In the genomic region with DNA sequence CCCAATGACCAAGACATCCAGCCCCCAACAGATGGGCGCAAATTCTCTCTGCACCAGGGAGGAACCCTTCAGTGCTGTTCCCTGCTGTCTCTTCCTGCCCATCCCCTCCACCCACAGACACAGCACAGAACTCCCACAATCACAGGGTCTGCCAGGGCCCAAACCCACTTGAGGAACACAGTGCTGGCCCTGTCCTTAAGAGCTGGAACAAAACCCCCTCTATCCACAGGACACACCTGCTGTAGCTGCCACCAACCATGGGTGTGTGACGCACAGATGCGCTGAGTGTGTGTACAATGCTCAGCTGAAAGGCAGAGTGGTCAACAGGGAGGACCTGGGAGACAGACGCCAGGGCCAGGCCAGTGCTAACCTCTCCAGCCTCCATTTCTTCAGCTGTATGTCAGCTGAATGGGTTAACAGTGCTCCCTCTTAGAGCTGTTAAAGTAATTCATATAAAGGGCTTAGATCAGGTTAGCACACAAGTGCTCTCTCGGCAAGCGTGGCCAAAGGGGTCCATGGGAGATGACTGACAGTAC, we compare ENCODE assay signal across 20 cellular contexts.
"Had no signal": no experiment of that assay in that cellular context is flagged by ENCODE, and none has a peak within 500 bp of the region (broad histone marks: within the 10 kb centered on the region; RNA-seq: fewer than 3 reads in every experiment).

No MANE protein-coding gene starts in this region.

- H3K27me3 ChIP-seq: pancreas, thyroid gland, upper lobe of right lung had no signal

- H3K9me3 ChIP-seq: pancreas, psoas muscle, thyroid gland, upper lobe of right lung had no signal

- H3K4me3 ChIP-seq: pancreas, psoas muscle, thyroid gland, upper lobe of right lung had no signal

- ATAC-seq: activated CD4-positive, CD25-positive, alpha-beta regulatory T cell treated with anti-CD3 and anti-CD28 coated beads, Interleukin-2, amount 50 U/mL, for 24 hours; left ventricle myocardium superior; pancreas; psoas muscle; upper lobe of right lung had no signal

- DNase-seq: activated CD4-positive, alpha-beta T cell treated with anti-CD3 and anti-CD28 coated beads for 48 hours; activated CD4-positive, alpha-beta T cell treated with anti-CD3 and anti-CD28 coated beads, Interleukin-2, amount 50 U/mL, for 48 hours; anterior cingulate cortex; dermis blood vessel endothelial cell; effector CD4-positive, alpha-beta T cell; mammary epithelial cell; psoas muscle; stimulated activated CD4-positive, alpha-beta T cell treated with anti-CD3 and anti-CD28 coated beads, Interleukin-15, amount 100 ng/mL, for 24 hours; stimulated activated CD4-positive, alpha-beta T cell treated with anti-CD3 and anti-CD28 coated beads, Interleukin-2, amount 100 ng/mL, for 24 hours; T-helper 1 cell; thyroid gland had no signal

- H3K27ac ChIP-seq: epithelial cell of prostate, pancreas, psoas muscle, thyroid gland, upper lobe of right lung, VCaP had no signal

- FAIRE-seq: bronchial epithelial cell, frontal cortex, islet of Langerhans, pancreas had no signal

- H3K4me1 ChIP-seq: pancreas, thyroid gland, upper lobe of right lung had no signal
